Comparison of ENCODE assay signal across 16 cellular contexts in the genomic region with DNA sequence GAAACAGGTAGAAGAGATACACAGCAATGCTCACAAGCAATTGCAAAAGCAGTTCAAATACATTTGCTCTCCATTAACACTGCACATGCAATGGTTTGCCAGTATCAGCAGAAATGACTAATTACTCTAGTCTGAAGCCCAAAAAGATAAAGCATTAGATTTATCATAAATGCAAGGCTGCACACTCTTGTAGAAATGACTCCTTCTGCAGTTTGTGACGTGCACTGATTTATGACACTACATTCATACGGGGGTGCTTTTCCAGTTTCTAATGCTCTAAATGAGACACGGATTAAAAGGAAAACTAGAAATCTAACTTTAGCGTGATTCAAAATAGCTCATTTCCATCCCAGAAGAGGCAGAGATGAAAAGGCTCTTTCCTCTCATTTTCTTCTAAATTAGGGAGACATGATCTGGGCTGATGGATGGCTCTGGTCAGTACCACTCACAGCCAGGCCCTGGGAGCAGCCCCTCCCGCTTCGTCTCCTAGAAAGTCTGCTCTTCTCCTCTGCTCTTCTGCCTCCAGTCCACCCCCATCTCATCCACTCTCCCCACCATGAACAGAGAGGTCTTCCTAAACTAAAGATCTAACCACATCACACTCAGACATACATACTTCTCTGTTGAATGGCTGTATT. TPM values are rescaled to one million over a fixed set of nuclear protein-coding genes. Genes with fewer than 3 reads are reported as not detected.
A peak's percentile ranks its signal among the peaks of the same experiment; 100 is the strongest.
DNase-seq lines count a peak whose midpoint lies in the region; ATAC-seq, FAIRE-seq and TF ChIP-seq lines count a peak whose summit lies in the region.
"Had no signal": no experiment of that assay in that cellular context is flagged by ENCODE, and none has a peak within 500 bp of the region (broad histone marks: within the 10 kb centered on the region; RNA-seq: fewer than 3 reads in every experiment).

No MANE protein-coding gene starts in this region.

- 80 to 84% methylated on average over 6 of the region's 6 CpGs for WGBS in upper lobe of left lung, 2 donors

- TF ChIP-seq EP300 in upper lobe of left lung (IDR thresholded peaks at IDR 0.05), result no peak

- FAIRE-seq in islet of Langerhans (lab: Jason Lieb, UNC), result peak; percentile 96
- FAIRE-seq: GM12878, GM18507 had no signal

- intact Hi-C loops in uterus (cut with DNase I; ENCODE audit: low total_unique reads), result no loop called here

- H3K27ac ChIP-seq in angular gyrus (ENCODE audit: low read depth, low read length) (peak overlapping the region; percentile 46), uterus (peak overlapping the region; percentile 30 to 72), upper lobe of left lung (no peak overlapping the region)
- H3K27ac ChIP-seq: BLaER1 treated with 17β-estradiol and CSF1 and Interleukin-3, amounts not matched to agents 10 nM and 100 nM had no signal

- H3K27me3 ChIP-seq in uterus, result no peaks in the 10 kb centered on the region
- H3K27me3 ChIP-seq in upper lobe of left lung, result peaks cover 0 to 7% (median 0%) of the 10 kb centered on the region in 4 donors
- H3K27me3 ChIP-seq: BLaER1 treated with 17β-estradiol and CSF1 and Interleukin-3, amounts not matched to agents 10 nM and 100 nM had no signal

- no peak for TF ChIP-seq POLR2A in uterus (IDR thresholded peaks at IDR 0.05)
- no peak for TF ChIP-seq POLR2A in upper lobe of left lung (IDR thresholded peaks at IDR 0.05)

- H3K36me3 ChIP-seq in uterus (no peaks in the 10 kb centered on the region), upper lobe of left lung (no peaks in the 10 kb centered on the region)
- H3K36me3 ChIP-seq: BLaER1 treated with 17β-estradiol and CSF1 and Interleukin-3, amounts not matched to agents 10 nM and 100 nM had no signal

- TF ChIP-seq CTCF in uterus (IDR thresholded peaks at IDR 0.05) (no peak), upper lobe of left lung (IDR thresholded peaks at IDR 0.05) (no peak)

- H3K4me1 ChIP-seq in uterus (peaks cover 0 to 17% of the 10 kb centered on the region in 2 donors), upper lobe of left lung (no peaks in the 10 kb centered on the region)

- ATAC-seq in esophagus mucosa, result no peak
- ATAC-seq in upper lobe of left lung (ENCODE audit: low FRiP score in 2 of 2), result no peak
- ATAC-seq: GM12878 had no signal

- H3K4me3 ChIP-seq in uterus (no peak overlapping the region), upper lobe of left lung (no peak overlapping the region)
- H3K4me3 ChIP-seq: BLaER1 treated with 17β-estradiol and CSF1 and Interleukin-3, amounts not matched to agents 10 nM and 100 nM; GM12878 had no signal

- peak; percentile 61 for DNase-seq in pons (ENCODE audit: low spot score)
- no peak for DNase-seq in uterus
- no peak for DNase-seq in upper lobe of left lung
- DNase-seq in germinal center (ENCODE audit: low spot score), result no peak
- DNase-seq: ACHN; Calu3; CD4-positive, CD25-positive, alpha-beta regulatory T cell; DMS 273 treated with DMSO at 0.1 percent for 48 hours; HCEC 1CT; HFFc6 had no signal

- H3K9me3 ChIP-seq in uterus, result no peaks in the 10 kb centered on the region
- H3K9me3 ChIP-seq in upper lobe of left lung, result peaks cover 7 to 14% (median 11%) of the 10 kb centered on the region in 4 donors

RNA-seq across cellular contexts. Expression of gene PPP2R2C, which starts 33.2 kb away (rescaled TPM):
- total RNA-seq in uterus (10 to 100 TPM in 3 of 4 donors, 1 to 10 TPM in 1; 2.9 to 49.1 (median 27.3) TPM), esophagus mucosa (65.7 TPM), upper lobe of left lung (under 1 TPM in 2 of 6 donors, not detected in 4; 0.09 to 0.17 TPM)
- total RNA-seq: CD4-positive, CD25-positive, alpha-beta regulatory T cell had no signal

Comparison
In these comparisons a context has a peak if more than half of its experiments do, and no peak if none do; other contexts are left out.
1. H3K27ac ChIP-seq: peak in angular gyrus (single experiment) and uterus (2 of 2); none in upper lobe of left lung (0 of 4).